ENCODE assay signal across 15 cellular contexts in the genomic region with DNA sequence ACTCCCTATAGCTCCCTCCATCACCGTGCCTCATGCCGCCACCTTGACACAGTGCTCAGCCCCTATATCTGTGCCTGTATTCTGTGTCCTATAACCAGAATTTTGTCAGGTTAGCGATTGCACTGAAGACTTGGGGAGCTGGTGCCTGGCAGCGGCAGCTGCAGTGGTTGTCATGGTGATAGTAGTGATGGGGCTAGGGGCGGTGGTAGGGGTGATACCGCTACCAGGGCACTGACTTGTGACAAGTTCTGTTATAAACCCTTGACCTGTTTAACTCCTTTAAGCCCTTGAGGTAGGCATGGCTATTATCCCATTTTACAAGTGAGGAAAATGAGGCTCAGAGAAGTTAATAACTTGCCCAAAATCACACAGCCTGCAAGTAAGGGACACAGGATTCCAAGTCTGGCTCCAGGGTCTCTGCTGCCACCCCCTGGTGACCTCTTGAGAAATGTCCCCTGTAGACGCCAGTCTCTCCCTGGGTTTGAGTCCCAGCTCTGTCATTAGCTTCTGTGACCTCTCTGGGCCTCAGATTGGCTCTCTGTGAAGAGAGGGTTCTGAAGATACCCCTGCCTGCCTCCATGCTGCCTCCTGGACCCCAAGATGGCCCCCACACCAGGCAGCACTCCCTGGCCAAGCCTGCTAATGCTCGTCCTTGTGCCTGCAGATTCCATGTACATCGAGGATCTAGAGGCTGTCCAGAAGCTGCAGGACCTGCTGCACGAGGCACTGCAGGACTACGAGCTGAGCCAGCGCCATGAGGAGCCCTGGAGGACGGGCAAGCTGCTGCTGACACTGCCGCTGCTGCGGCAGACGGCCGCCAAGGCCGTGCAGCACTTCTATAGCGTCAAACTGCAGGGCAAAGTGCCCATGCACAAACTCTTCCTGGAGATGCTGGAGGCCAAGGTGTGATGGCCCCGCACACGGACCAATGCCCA.
DNase-seq lines count a peak whose midpoint lies in the region; ATAC-seq, FAIRE-seq and TF ChIP-seq lines count a peak whose summit lies in the region.
"Had no signal": no experiment of that assay in that cellular context is flagged by ENCODE, and none has a peak within 500 bp of the region (broad histone marks: within the 10 kb centered on the region; RNA-seq: fewer than 3 reads in every experiment).

No MANE protein-coding gene starts in this region.

- ATAC-seq in A549, result peak in 1 of 2 experiments; percentile 70; a peak in 2 of 6 replicates
- ATAC-seq in foreskin keratinocyte, result no peak
- ATAC-seq in GM21447 (IDR thresholded peaks at IDR 0.05; ENCODE audit: unreplicated experiment), result no peak
- no peak for ATAC-seq in GM18861 (IDR thresholded peaks at IDR 0.05; ENCODE audit: unreplicated experiment)
- no peak for ATAC-seq in GM19351 (IDR thresholded peaks at IDR 0.05; ENCODE audit: unreplicated experiment)
- ATAC-seq: gastrocnemius medialis, left lobe of liver had no signal

- H3K27me3 ChIP-seq in GM06990 (replicated peaks; ENCODE audit: control insufficient read depth, insufficient read depth, low read length), result 0 out of 2 replicates have a peak, but pooled peaks cover 1% of the 10 kb centered on the region
- no peaks in the 10 kb centered on the region for H3K27me3 ChIP-seq in foreskin keratinocyte
- H3K27me3 ChIP-seq: gastrocnemius medialis had no signal

- H3K4me2 ChIP-seq in A549, result no peak overlapping the region

- H3K4me3 ChIP-seq in A549 (no peak overlapping the region), GM06990 (replicated peaks; ENCODE audit: low read depth, low read length) (no peak overlapping the region)
- H3K4me3 ChIP-seq: gastrocnemius medialis had no signal

- POLR2A ChIA-PET in A549 (lab: Yijun Ruan, JAX), result no interaction called here

- TF ChIP-seq EP300 in A549 (IDR thresholded peaks at IDR 0.05), result no peak

- no peak for TF ChIP-seq POLR2A in A549 (IDR thresholded peaks at IDR 0.05; ENCODE audit: low read length)
- TF ChIP-seq POLR2A in GM12892 (IDR thresholded peaks at IDR 0.05; ENCODE audit: low read depth, low read length), result no peak

- H3K27ac ChIP-seq in A549 (no peak overlapping the region), foreskin keratinocyte (no peak overlapping the region)
- H3K27ac ChIP-seq: gastrocnemius medialis had no signal

- H3K4me1 ChIP-seq in A549, result no peaks in the 10 kb centered on the region
- no peaks in the 10 kb centered on the region for H3K4me1 ChIP-seq in foreskin keratinocyte
- H3K4me1 ChIP-seq: gastrocnemius medialis had no signal

- no peaks in the 10 kb centered on the region for H3K36me3 ChIP-seq in GM06990 (ENCODE audit: control insufficient read depth, insufficient read depth, low read length)
- H3K36me3 ChIP-seq: gastrocnemius medialis had no signal

- 64% methylated on average over 19 of the region's 21 CpGs for WGBS in A549 (ENCODE audit: missing lambda C conversion rate)

- DNase-seq in A549 (ENCODE audit: low read depth in 1 of 2, low spot score in 1 of 2), result peak in 1 of 2 experiments; percentile 20
- no peak for DNase-seq in GM06990 (ENCODE audit: extremely low read depth, insufficient read length)
- DNase-seq in NCI-H1694 (lab: John Stamatoyannopoulos, UW), result peak; percentile 18
- DNase-seq in foreskin keratinocyte, result no peak
- no peak for DNase-seq in GM12892 (ENCODE audit: insufficient read length)
- DNase-seq: activated T-cell treated with anti-CD3 and anti-CD28 coated beads, Interleukin-2, amount 50 U/mL, for 24 hours; CD4-positive, alpha-beta memory T cell; gastrocnemius medialis; NCI-H187 treated with DMSO at 0.1 percent for 48 hours; occipital lobe had no signal

- H3K9me3 ChIP-seq in A549, result no peaks in the 10 kb centered on the region
- H3K9me3 ChIP-seq: gastrocnemius medialis had no signal

- TF ChIP-seq CTCF in A549 (IDR thresholded peaks at IDR 0.05), result 0 out of 3 replicates have a peak, but pooled peaks have one; percentile 10
- peak; percentile 32 for TF ChIP-seq CTCF in GM06990 (IDR thresholded peaks at IDR 0.05; ENCODE audit: insufficient read depth, low read length, poor library complexity, severe bottlenecking)
- TF ChIP-seq CTCF in foreskin keratinocyte (conservative IDR thresholded peaks at IDR 0.05), result peak; percentile 15

- FAIRE-seq in A549 (lab: Jason Lieb, UNC) (no peak), GM12892 (lab: Jason Lieb, UNC) (no peak)
- FAIRE-seq: GM18507 had no signal

- CTCF ChIA-PET in A549 (lab: Yijun Ruan, JAX), result interaction anchor here (0.7 kb wide), 1 partner anchor 145 kb away, joined by 3 read pairs; no protein-coding TSS in a partner anchor

- TF ChIP-seq RAD21 in A549 (conservative IDR thresholded peaks at IDR 0.05 in 1 of 2, IDR thresholded peaks at IDR 0.05 in 1 of 2), result peak in 1 of 2 experiments; percentile 44; a peak in 3 of 5 replicates

TF ChIP-seq in A549, 52 proteins besides CTCF, POLR2A, EP300 and RAD21:
- TF ChIP-seq ZFP36 (IDR thresholded peaks at IDR 0.05; ENCODE audit: borderline replicate concordance, partially characterized antibody), result peak; percentile 72
- no peak for TF ChIP-seq KDM5A (IDR thresholded peaks at IDR 0.05)
- no peak for TF ChIP-seq MAFK (IDR thresholded peaks at IDR 0.05; ENCODE audit: partially characterized antibody)
- TF ChIP-seq CBX8 (IDR thresholded peaks at IDR 0.05), result no peak
- TF ChIP-seq GATA3 (IDR thresholded peaks at IDR 0.05; ENCODE audit: borderline replicate concordance), result no peak
- TF ChIP-seq RCOR1 (IDR thresholded peaks at IDR 0.05; ENCODE audit: low read depth, low read length), result no peak
